Comparison of ENCODE assay signal across 10 cellular contexts in genomic region chr12:32897276-32897615, GRCh38. TPM values are rescaled to one million over a fixed set of nuclear protein-coding genes. Genes with fewer than 3 reads are reported as not detected.
DNase-seq lines count a peak whose midpoint lies in the region; ATAC-seq, FAIRE-seq and TF ChIP-seq lines count a peak whose summit lies in the region.
"Had no signal": no experiment of that assay in that cellular context is flagged by ENCODE, and none has a peak within 500 bp of the region (broad histone marks: within the 10 kb centered on the region; RNA-seq: fewer than 3 reads in every experiment).

No MANE protein-coding gene starts in this region.

- H3K4me1 Mint-ChIP-seq in T-helper 1 cell treated with Interleukin-12 subunit alpha and Interleukin-12 subunit beta and Interleukin-4 antibody, amounts not matched to agents 30 μg/mL and 1 μg/mL, for 36 hours (ENCODE audit: low read depth): peaks cover 6% of the 10 kb centered on the region
- H3K4me1 Mint-ChIP-seq in activated naive CD8-positive, alpha-beta T cell treated with anti-CD3 and anti-CD28 coated beads, Interleukin-2, amount 50 U/mL, for 24 hours: peaks cover 13% of the 10 kb centered on the region
- peaks cover 11 to 19% of the 10 kb centered on the region in 2 donors for H3K4me1 Mint-ChIP-seq in stimulated activated naive B cell treated with anti-CD40 and anti-IgM and Interleukin-4, amounts not matched to agents 10 μg/mL and 1 μg/mL and 100 μg/mL, for 72 hours

- in situ Hi-C loops in GM23248 (cut with MboI): no loop called here

- TF ChIP-seq CTCF in keratinocyte (optimal IDR thresholded peaks at IDR 0.05 in 1 of 3, IDR thresholded peaks at IDR 0.05 in 1 of 3, conservative IDR thresholded peaks at IDR 0.05 in 1 of 3; ENCODE audit: extremely low read depth in 1 of 3, insufficient read depth in 2 of 3, low read length in 3 of 3): no peak

- H3K27ac ChIP-seq in keratinocyte (ENCODE audit: control insufficient read depth, insufficient read depth, low read length) (peak overlapping the region; percentile 86), GM23248 (no peak overlapping the region)

- H3K36me3 Mint-ChIP-seq in T-helper 1 cell treated with Interleukin-12 subunit alpha and Interleukin-12 subunit beta and Interleukin-4 antibody, amounts not matched to agents 30 μg/mL and 1 μg/mL, for 36 hours (ENCODE audit: low read depth): no peaks in the 10 kb centered on the region
- no peaks in the 10 kb centered on the region for H3K36me3 Mint-ChIP-seq in activated naive CD8-positive, alpha-beta T cell treated with anti-CD3 and anti-CD28 coated beads, Interleukin-2, amount 50 U/mL, for 24 hours (ENCODE audit: low read depth)
- H3K36me3 Mint-ChIP-seq in stimulated activated naive B cell treated with anti-CD40 and anti-IgM and Interleukin-4, amounts not matched to agents 10 μg/mL and 1 μg/mL and 100 μg/mL, for 72 hours: no peaks in the 10 kb centered on the region

- peak; percentile 83 for FAIRE-seq in keratinocyte (lab: Jason Lieb, UNC)
- FAIRE-seq: H54 had no signal

- H4K20me1 ChIP-seq in keratinocyte (ENCODE audit: control insufficient read depth, extremely low read depth, insufficient read depth, low read length) (no peaks in the 10 kb centered on the region), GM23248 (ENCODE audit: insufficient read depth) (no peaks in the 10 kb centered on the region)

- H2AFZ ChIP-seq in keratinocyte (ENCODE audit: control insufficient read depth, low read length) (peak overlapping the region; percentile 73), GM23248 (no peak overlapping the region)

- H3K4me3 ChIP-seq in keratinocyte (ENCODE audit: control insufficient read depth in 2 of 3, extremely low read depth in 1 of 3, insufficient read depth in 2 of 3, low read depth in 1 of 3, low read length in 3 of 3): peak overlapping the region; percentile 63 to 97 (median 69)
- H3K4me3 ChIP-seq in GM23248: no peak overlapping the region

- no peaks in the 10 kb centered on the region for H3K27me3 ChIP-seq in keratinocyte (ENCODE audit: control insufficient read depth, extremely low read depth, insufficient read depth, low read length)
- peaks cover 33% of the 10 kb centered on the region for H3K27me3 ChIP-seq in GM23248 (replicated peaks; ENCODE audit: insufficient read depth)

- H3K79me2 ChIP-seq in keratinocyte (ENCODE audit: control insufficient read depth, insufficient read depth, low read length): peaks cover 37% of the 10 kb centered on the region
- no peaks in the 10 kb centered on the region for H3K79me2 ChIP-seq in GM23248 (ENCODE audit: insufficient read depth)

- H3F3A ChIP-seq in GM23248 (ENCODE audit: insufficient read depth): no peaks in the 10 kb centered on the region

- no peak for DNase-seq in T-helper 1 cell
- DNase-seq in activated naive CD8-positive, alpha-beta T cell treated with anti-CD3 and anti-CD28 coated beads, Interleukin-2, amount 50 U/mL, for 24 hours: no peak
- no peak for DNase-seq in keratinocyte (ENCODE audit: low read depth, low spot score)
- no peak for DNase-seq in stimulated activated naive B cell treated with anti-CD40 and anti-IgM and Interleukin-4, amounts not matched to agents 10 μg/mL and 1 μg/mL and 100 μg/mL, for 72 hours
- DNase-seq in NCI-H187 treated with DMSO at 0.1 percent for 48 hours (lab: John Stamatoyannopoulos, UW): no peak
- no peak for DNase-seq in GM23248

- H3K36me3 ChIP-seq in keratinocyte (ENCODE audit: control insufficient read depth in 2 of 2, extremely low read depth in 1 of 2, insufficient read depth in 2 of 2, low read length in 2 of 2) (no peaks in the 10 kb centered on the region), GM23248 (ENCODE audit: low read depth) (no peaks in the 10 kb centered on the region)

- H3K9ac ChIP-seq in keratinocyte (ENCODE audit: control insufficient read depth, extremely low read depth, insufficient read depth, low read length) (peak overlapping the region; percentile 77), GM23248 (no peak overlapping the region)

- no peak overlapping the region for H3K27ac Mint-ChIP-seq in T-helper 1 cell treated with Interleukin-12 subunit alpha and Interleukin-12 subunit beta and Interleukin-4 antibody, amounts not matched to agents 30 μg/mL and 1 μg/mL, for 36 hours
- H3K27ac Mint-ChIP-seq in activated naive CD8-positive, alpha-beta T cell treated with anti-CD3 and anti-CD28 coated beads, Interleukin-2, amount 50 U/mL, for 24 hours: no peak overlapping the region
- no peak overlapping the region for H3K27ac Mint-ChIP-seq in stimulated activated naive B cell treated with anti-CD40 and anti-IgM and Interleukin-4, amounts not matched to agents 10 μg/mL and 1 μg/mL and 100 μg/mL, for 72 hours

- H3K9me1 ChIP-seq in keratinocyte (ENCODE audit: control insufficient read depth, extremely low read depth, insufficient read depth, low read length): no peaks in the 10 kb centered on the region

- H3K4me1 ChIP-seq in keratinocyte (ENCODE audit: control insufficient read depth, extremely low read depth, insufficient read depth, low read length) (peaks cover 51% of the 10 kb centered on the region), GM23248 (ENCODE audit: insufficient read depth) (no peaks in the 10 kb centered on the region)

- H3K4me3 Mint-ChIP-seq in T-helper 1 cell treated with Interleukin-12 subunit alpha and Interleukin-12 subunit beta and Interleukin-4 antibody, amounts not matched to agents 30 μg/mL and 1 μg/mL, for 36 hours: peak overlapping the region; percentile 2
- peak overlapping the region; percentile 64 for H3K4me3 Mint-ChIP-seq in activated naive CD8-positive, alpha-beta T cell treated with anti-CD3 and anti-CD28 coated beads, Interleukin-2, amount 50 U/mL, for 24 hours
- H3K4me3 Mint-ChIP-seq in stimulated activated naive B cell treated with anti-CD40 and anti-IgM and Interleukin-4, amounts not matched to agents 10 μg/mL and 1 μg/mL and 100 μg/mL, for 72 hours: peak overlapping the region; percentile 37 to 75

- ATAC-seq in activated naive CD8-positive, alpha-beta T cell treated with anti-CD3 and anti-CD28 coated beads, Interleukin-2, amount 50 U/mL, for 24 hours: no peak
- ATAC-seq in stimulated activated naive B cell treated with anti-CD40 and anti-IgM and Interleukin-4, amounts not matched to agents 10 μg/mL and 1 μg/mL and 100 μg/mL, for 72 hours (replicated peaks): no peak
- no peak for ATAC-seq in HG03095 (IDR thresholded peaks at IDR 0.05; ENCODE audit: unreplicated experiment)

- H3K4me2 ChIP-seq in keratinocyte (ENCODE audit: control insufficient read depth, extremely low read depth, insufficient read depth, low read depth, low read length): peak overlapping the region; percentile 90
- H3K4me2 ChIP-seq in GM23248 (ENCODE audit: unreplicated experiment): no peak overlapping the region

- dilution Hi-C loops in keratinocyte (cut with MboI; ENCODE audit: extremely low pct_ligation_motif_present, low sequenced_read_pairs): no loop called here

- H3K9me3 Mint-ChIP-seq in T-helper 1 cell treated with Interleukin-12 subunit alpha and Interleukin-12 subunit beta and Interleukin-4 antibody, amounts not matched to agents 30 μg/mL and 1 μg/mL, for 36 hours: no peaks in the 10 kb centered on the region
- no peaks in the 10 kb centered on the region for H3K9me3 Mint-ChIP-seq in activated naive CD8-positive, alpha-beta T cell treated with anti-CD3 and anti-CD28 coated beads, Interleukin-2, amount 50 U/mL, for 24 hours
- no peaks in the 10 kb centered on the region for H3K9me3 Mint-ChIP-seq in stimulated activated naive B cell treated with anti-CD40 and anti-IgM and Interleukin-4, amounts not matched to agents 10 μg/mL and 1 μg/mL and 100 μg/mL, for 72 hours

- H3K9me3 ChIP-seq in keratinocyte (ENCODE audit: control insufficient read depth, low read depth, low read length) (no peaks in the 10 kb centered on the region), GM23248 (ENCODE audit: low read depth) (no peaks in the 10 kb centered on the region)

- WGBS in GM23248 (ENCODE audit: low coverage in 1 of 2, low lambda C conversion rate in 2 of 2, missing lambda C conversion rate in 2 of 2), 2 experiments: 14 to 16% methylated on average over 6 of the region's 6 CpGs

- H3K9me2 ChIP-seq in GM23248 (ENCODE audit: insufficient read depth): no peaks in the 10 kb centered on the region

- peaks cover 60% of the 10 kb centered on the region for H3K27me3 Mint-ChIP-seq in T-helper 1 cell treated with Interleukin-12 subunit alpha and Interleukin-12 subunit beta and Interleukin-4 antibody, amounts not matched to agents 30 μg/mL and 1 μg/mL, for 36 hours (ENCODE audit: low read depth)
- peaks cover 55% of the 10 kb centered on the region for H3K27me3 Mint-ChIP-seq in activated naive CD8-positive, alpha-beta T cell treated with anti-CD3 and anti-CD28 coated beads, Interleukin-2, amount 50 U/mL, for 24 hours
- H3K27me3 Mint-ChIP-seq in stimulated activated naive B cell treated with anti-CD40 and anti-IgM and Interleukin-4, amounts not matched to agents 10 μg/mL and 1 μg/mL and 100 μg/mL, for 72 hours: peaks cover 46 to 67% of the 10 kb centered on the region in 2 donors

RNA-seq across cellular contexts. Expression of gene PKP2, which starts 0.7 kb away (rescaled TPM):
- polyA plus RNA-seq in keratinocyte: 38.2 to 55.5 TPM (median 50.4 TPM) in 3 replicates
- 12.8 TPM for polyA plus RNA-seq in keratinocyte (2011; ENCODE audit: low read depth)
- polyA plus RNA-seq in keratinocyte (2011; cell fraction: cytosol; rRNA removed): 38.8 and 54.4 TPM in 2 replicates
- 54.9 and 60.9 TPM in 2 replicates for polyA plus RNA-seq in keratinocyte (2011; cell fraction: nucleus; rRNA removed)
- 23.9 and 43.6 TPM in 2 replicates for polyA plus RNA-seq in keratinocyte (2012; ENCODE audit: low replicate concordance)
- polyA minus RNA-seq in keratinocyte: 43.3 to 81.9 TPM (median 56.8 TPM) in 3 replicates
- polyA minus RNA-seq in keratinocyte (2011; cell fraction: cytosol; rRNA and poly(A)+ RNA removed): 52.0 TPM
- 61.7 and 80.4 TPM in 2 replicates for polyA minus RNA-seq in keratinocyte (2011; cell fraction: nucleus; rRNA and poly(A)+ RNA removed)
- 0.13 and 0.22 TPM in 2 replicates for total RNA-seq in GM23248 (2014; rRNA removed; shearing (Covaris generic))
- 0.21 and 0.62 TPM in 2 replicates for polyA plus RNA-seq in GM23248 (2016; fragmentation: Nextera tagmentation; extraction: Ambion mirVana)
- total RNA-seq: OCI-LY7 had no signal

Comparison
In these comparisons a context has a peak if more than half of its experiments do, and no peak if none do; other contexts are left out.
1. H3K4me3 Mint-ChIP-seq: peak in every context shown above with its lines; median percentile 64 in activated naive CD8-positive, alpha-beta T cell treated with anti-CD3 and anti-CD28 coated beads, Interleukin-2, amount 50 U/mL, for 24 hours; 56 in stimulated activated naive B cell treated with anti-CD40 and anti-IgM and Interleukin-4, amounts not matched to agents 10 μg/mL and 1 μg/mL and 100 μg/mL, for 72 hours; 2 in T-helper 1 cell treated with Interleukin-12 subunit alpha and Interleukin-12 subunit beta and Interleukin-4 antibody, amounts not matched to agents 30 μg/mL and 1 μg/mL, for 36 hours.